In the genomic region with DNA sequence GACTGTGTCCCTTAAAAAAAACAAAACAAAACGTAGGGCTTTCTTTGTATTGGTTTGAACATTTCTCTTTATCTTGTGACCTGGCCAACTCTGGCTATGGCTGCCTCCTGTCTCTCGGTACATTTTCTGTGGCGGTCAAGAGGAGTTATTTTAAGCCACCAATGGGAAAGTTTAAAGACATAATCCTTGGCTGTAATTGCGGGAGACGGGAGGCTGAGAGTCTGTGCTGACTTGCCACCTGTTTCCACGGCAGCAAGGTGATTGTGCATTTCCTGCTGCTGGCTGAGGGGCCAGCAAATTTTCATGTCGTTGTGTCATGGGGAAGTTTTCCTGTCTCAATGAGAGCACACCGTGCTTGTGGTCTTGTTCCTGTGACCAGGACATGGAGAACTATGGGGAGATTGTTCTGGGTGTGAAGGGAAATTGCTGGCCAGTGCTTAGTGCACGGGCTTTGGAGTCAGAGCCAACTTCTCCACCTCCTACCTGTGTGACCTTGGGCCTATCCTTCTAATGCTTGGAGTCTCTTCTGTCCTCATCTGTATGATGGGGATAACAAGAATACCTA, we compare ENCODE assay signal across 8 cellular contexts. TPM values are rescaled to one million over a fixed set of nuclear protein-coding genes. Genes with fewer than 3 reads are reported as not detected.
DNase-seq lines count a peak whose midpoint lies in the region; ATAC-seq, FAIRE-seq and TF ChIP-seq lines count a peak whose summit lies in the region.

No MANE protein-coding gene starts in this region.

- CTCF ChIA-PET in activated CD4-positive, alpha-beta T cell treated with anti-CD3 and anti-CD28 coated beads for 36 hours (lab: Charles Lee) = interaction anchor here (0.9 to 1.5 kb wide), 2 partner anchors 8 to 85 kb away, joined by 3 read pairs; no protein-coding TSS in a partner anchor

- H3F3A ChIP-seq in neural progenitor cell (ENCODE audit: low read depth) = no peaks in the 10 kb centered on the region

- peak; percentile 44 for DNase-seq in activated CD4-positive, alpha-beta T cell treated with anti-CD3 and anti-CD28 coated beads for 36 hours
- DNase-seq in activated CD4-positive, alpha-beta T cell treated with anti-CD3 and anti-CD28 coated beads, Interleukin-2, amount 50 U/mL, for 1 hour = no peak
- DNase-seq in NCI-H82 (lab: John Stamatoyannopoulos, UW) (peak; percentile 68), neural progenitor cell (ENCODE audit: low spot score) (peak; percentile 26), HTR-8/SVneo (ENCODE audit: insufficient read length, low spot score) (no peak)

- no peaks in the 10 kb centered on the region for H3K9me3 Mint-ChIP-seq in activated CD4-positive, alpha-beta T cell treated with anti-CD3 and anti-CD28 coated beads for 36 hours (ENCODE audit: low read depth)
- H3K9me3 Mint-ChIP-seq in neural progenitor cell = no peaks in the 10 kb centered on the region

- POLR2A ChIA-PET in activated CD4-positive, alpha-beta T cell treated with anti-CD3 and anti-CD28 coated beads for 36 hours (lab: Charles Lee) = no interaction called here

- H3K4me3 ChIP-seq in duodenal mucosa (ENCODE audit: low read depth in 1 of 2, low read length in 2 of 2) (peak overlapping the region in 1 of 2 donors; percentile 49), neural progenitor cell (no peak overlapping the region)

- TF ChIP-seq CTCF in neural progenitor cell (IDR thresholded peaks at IDR 0.05) = no peak

- peaks cover 56% of the 10 kb centered on the region for H3K79me2 ChIP-seq in neural progenitor cell (ENCODE audit: low read depth)

- peak overlapping the region; percentile 34 for H3K4me3 Mint-ChIP-seq in activated CD4-positive, alpha-beta T cell treated with anti-CD3 and anti-CD28 coated beads for 36 hours
- H3K4me3 Mint-ChIP-seq in neural progenitor cell = no peak overlapping the region

- no peaks in the 10 kb centered on the region for H3K36me3 ChIP-seq in duodenal mucosa (ENCODE audit: control insufficient read depth in 1 of 2, insufficient read depth in 2 of 2, low read length in 2 of 2)
- H3K36me3 ChIP-seq in neural progenitor cell = no peaks in the 10 kb centered on the region

- no peaks in the 10 kb centered on the region for H3K36me3 Mint-ChIP-seq in activated CD4-positive, alpha-beta T cell treated with anti-CD3 and anti-CD28 coated beads for 36 hours (ENCODE audit: low read depth)
- H3K36me3 Mint-ChIP-seq in neural progenitor cell = no peaks in the 10 kb centered on the region

- H3K27ac ChIP-seq in duodenal mucosa (ENCODE audit: low read depth, low read length) = peak overlapping the region; percentile 26
- H3K27ac ChIP-seq in neural progenitor cell = no peak overlapping the region

- peak; percentile 53 for ATAC-seq in activated CD4-positive, alpha-beta T cell treated with anti-CD3 and anti-CD28 coated beads for 36 hours
- ATAC-seq in HG03097 (IDR thresholded peaks at IDR 0.05; ENCODE audit: low FRiP score, unreplicated experiment) = no peak
- ATAC-seq in HG03354 (IDR thresholded peaks at IDR 0.05; ENCODE audit: poor library complexity, severe bottlenecking, unreplicated experiment) = no peak

- H3K4me1 ChIP-seq in duodenal mucosa (ENCODE audit: control insufficient read depth in 1 of 2, insufficient read depth in 2 of 2, low read length in 2 of 2) (peaks cover 33 to 38% of the 10 kb centered on the region in 2 donors), neural progenitor cell (peaks cover 9% of the 10 kb centered on the region)

- intact Hi-C loops in activated CD4-positive, alpha-beta T cell treated with anti-CD3 and anti-CD28 coated beads for 36 hours (cut with DNase I, micrococcal nuclease) = loop anchor here in 1 of 2 experiments (5.0 kb wide), 1 partner anchor 1159 kb away; no protein-coding TSS in a partner anchor

- H2AFZ ChIP-seq in neural progenitor cell (replicated peaks) = no peak overlapping the region

- H3K27me3 ChIP-seq in duodenal mucosa (ENCODE audit: control insufficient read depth in 1 of 2, insufficient read depth in 2 of 2, low read length in 2 of 2) = no peaks in the 10 kb centered on the region
- no peaks in the 10 kb centered on the region for H3K27me3 ChIP-seq in neural progenitor cell

- peak overlapping the region; percentile 40 for H3K27ac Mint-ChIP-seq in activated CD4-positive, alpha-beta T cell treated with anti-CD3 and anti-CD28 coated beads for 36 hours
- H3K27ac Mint-ChIP-seq in neural progenitor cell = peak overlapping the region; percentile 95

- H3K4me1 Mint-ChIP-seq in activated CD4-positive, alpha-beta T cell treated with anti-CD3 and anti-CD28 coated beads for 36 hours = peaks cover 53% of the 10 kb centered on the region
- H3K4me1 Mint-ChIP-seq in neural progenitor cell = peaks cover 31% of the 10 kb centered on the region

- H3K9ac ChIP-seq in duodenal mucosa (ENCODE audit: low read depth in 1 of 2, low read length in 2 of 2) (peak overlapping the region in 1 of 2 donors; percentile 51), neural progenitor cell (no peak overlapping the region)

- peaks cover 35% of the 10 kb centered on the region for H4K20me1 ChIP-seq in neural progenitor cell (ENCODE audit: low read depth)

- H3K9me3 ChIP-seq in duodenal mucosa (ENCODE audit: control insufficient read depth in 1 of 2, low read length in 2 of 2) = no peaks in the 10 kb centered on the region
- H3K9me3 ChIP-seq in neural progenitor cell (ENCODE audit: low read depth) = no peaks in the 10 kb centered on the region

- FAIRE-seq in HTR-8/SVneo (lab: Jason Lieb, UNC) = no peak

- no peaks in the 10 kb centered on the region for H3K27me3 Mint-ChIP-seq in activated CD4-positive, alpha-beta T cell treated with anti-CD3 and anti-CD28 coated beads for 36 hours
- H3K27me3 Mint-ChIP-seq in neural progenitor cell (ENCODE audit: insufficient read depth, low read depth) = peaks cover 3% of the 10 kb centered on the region

- peak overlapping the region; percentile 21 for H3K4me2 ChIP-seq in neural progenitor cell

RNA-seq across cellular contexts. Expression of a gene that starts 11.0 kb away (rescaled TPM):
- total RNA-seq in activated CD4-positive, alpha-beta T cell treated with anti-CD3 and anti-CD28 coated beads for 36 hours = 10 to 100 TPM; 20.8 to 21.3 TPM
- total RNA-seq in neural progenitor cell (ENCODE audit: low replicate concordance) = 17.3 and 28.0 TPM in 2 replicates

Comparison
In these comparisons a context has a peak if more than half of its experiments do, and no peak if none do; other contexts are left out.
1. DNase-seq: peak in activated CD4-positive, alpha-beta T cell treated with anti-CD3 and anti-CD28 coated beads for 36 hours (single experiment), NCI-H82 (single experiment) and neural progenitor cell (single experiment); none in activated CD4-positive, alpha-beta T cell treated with anti-CD3 and anti-CD28 coated beads, Interleukin-2, amount 50 U/mL, for 1 hour (single experiment) and HTR-8/SVneo (single experiment).